Comparison of ENCODE assay signal across 19 cellular contexts in genomic region chr17:66422181-66422580, GRCh38.
DNase-seq lines count a peak whose midpoint lies in the region; ATAC-seq, FAIRE-seq and TF ChIP-seq lines count a peak whose summit lies in the region.
"Had no signal": no experiment of that assay in that cellular context is flagged by ENCODE, and none has a peak within 500 bp of the region (broad histone marks: within the 10 kb centered on the region; RNA-seq: fewer than 3 reads in every experiment).

No MANE protein-coding gene starts in this region.

- DNase-seq in EH (ENCODE audit: low read depth): peak; percentile 66
- DNase-seq in NCI-H226: peak; percentile 34
- DNase-seq in astrocyte (ENCODE audit: low read depth): peak; percentile 66
- DNase-seq in osteoblast (ENCODE audit: insufficient read length, low spot score, missing footprints): no peak
- no peak for DNase-seq in left lobe of liver (ENCODE audit: low spot score)
- DNase-seq: activated CD4-positive, CD25-positive, alpha-beta regulatory T cell; activated naive CD4-positive, alpha-beta T cell treated with anti-CD3 and anti-CD28 coated beads for 36 hours; DMS79 treated with DMSO at 0.1 percent for 48 hours; effector memory CD4-positive, alpha-beta T cell; left colon; NCI-H1048; pancreas; upper lobe of left lung had no signal

- no peak overlapping the region for H3K4me3 Mint-ChIP-seq in astrocyte (ENCODE audit: unreplicated experiment)
- H3K4me3 Mint-ChIP-seq: activated naive CD4-positive, alpha-beta T cell treated with anti-CD3 and anti-CD28 coated beads for 36 hours; CD14-positive monocyte had no signal

- peaks cover 4% of the 10 kb centered on the region for H3K36me3 Mint-ChIP-seq in astrocyte (ENCODE audit: low read depth, unreplicated experiment)

- H3K4me2 ChIP-seq in astrocyte (ENCODE audit: low read length) (peak overlapping the region; percentile 65), osteoblast (ENCODE audit: insufficient read depth, low read length) (peak overlapping the region; percentile 23)

- H2AFZ ChIP-seq in astrocyte (ENCODE audit: low read depth, low read length): no peak overlapping the region
- no peak overlapping the region for H2AFZ ChIP-seq in osteoblast (ENCODE audit: low read length)

- H3K36me3 ChIP-seq in astrocyte (ENCODE audit: insufficient read depth, low read length): no peaks in the 10 kb centered on the region
- no peaks in the 10 kb centered on the region for H3K36me3 ChIP-seq in osteoblast (ENCODE audit: insufficient read depth, low read length)
- H3K36me3 ChIP-seq: pancreas, upper lobe of left lung had no signal

- TF ChIP-seq CTCF in astrocyte (IDR thresholded peaks at IDR 0.05; ENCODE audit: insufficient read depth, low read depth, low read length): no peak
- no peak for TF ChIP-seq CTCF in osteoblast (IDR thresholded peaks at IDR 0.05; ENCODE audit: extremely low read depth, low read depth, low read length)

- H3K4me3 ChIP-seq in astrocyte (ENCODE audit: insufficient read depth, low read depth, low read length): no peak overlapping the region
- H3K4me3 ChIP-seq in osteoblast (ENCODE audit: insufficient read depth, low read length): no peak overlapping the region
- H3K4me3 ChIP-seq: K562, pancreas, skin epidermis, upper lobe of left lung had no signal

- H3K79me2 ChIP-seq in astrocyte (ENCODE audit: insufficient read depth, low read length) (peaks cover 60% of the 10 kb centered on the region), osteoblast (ENCODE audit: insufficient read depth, low read length) (peaks cover 77% of the 10 kb centered on the region)

- peaks cover 36% of the 10 kb centered on the region for H3K4me1 Mint-ChIP-seq in astrocyte (ENCODE audit: low read depth, unreplicated experiment)

- H3K9me3 ChIP-seq in astrocyte (ENCODE audit: insufficient read depth, low read depth, low read length) (no peaks in the 10 kb centered on the region), osteoblast (ENCODE audit: low read depth, low read length) (no peaks in the 10 kb centered on the region)
- H3K9me3 ChIP-seq: pancreas, upper lobe of left lung had no signal

- ATAC-seq in left lobe of liver (no peak), GM19463 (IDR thresholded peaks at IDR 0.05; ENCODE audit: unreplicated experiment) (no peak), GM21723 (IDR thresholded peaks at IDR 0.05; ENCODE audit: unreplicated experiment) (no peak), HG03378 (IDR thresholded peaks at IDR 0.05; ENCODE audit: unreplicated experiment) (no peak)
- ATAC-seq: K562, left colon had no signal

- peak overlapping the region; percentile 60 for H3K27ac Mint-ChIP-seq in astrocyte (ENCODE audit: unreplicated experiment)
- H3K27ac Mint-ChIP-seq: activated naive CD4-positive, alpha-beta T cell treated with anti-CD3 and anti-CD28 coated beads for 36 hours had no signal

- no peak for FAIRE-seq in astrocyte (lab: Jason Lieb, UNC)
- FAIRE-seq: K562, pancreas had no signal

- peaks cover 16% of the 10 kb centered on the region for H3K4me1 ChIP-seq in astrocyte (ENCODE audit: insufficient read depth, low read length)
- H3K4me1 ChIP-seq in osteoblast (ENCODE audit: insufficient read depth, low read length): peaks cover 31% of the 10 kb centered on the region
- H3K4me1 ChIP-seq: pancreas, upper lobe of left lung had no signal

- H3K9ac ChIP-seq in astrocyte (ENCODE audit: low read length): peak overlapping the region; percentile 36

- H3K27me3 ChIP-seq in astrocyte (ENCODE audit: insufficient read depth, low read length): no peaks in the 10 kb centered on the region
- H3K27me3 ChIP-seq in osteoblast (ENCODE audit: insufficient read depth, low read length): no peaks in the 10 kb centered on the region
- H3K27me3 ChIP-seq: pancreas, upper lobe of left lung had no signal

- H3K27me3 Mint-ChIP-seq in astrocyte (ENCODE audit: low read depth, unreplicated experiment): no peaks in the 10 kb centered on the region

- no peaks in the 10 kb centered on the region for H3K9me3 Mint-ChIP-seq in astrocyte (ENCODE audit: unreplicated experiment)
- H3K9me3 Mint-ChIP-seq: activated naive CD4-positive, alpha-beta T cell treated with anti-CD3 and anti-CD28 coated beads for 36 hours had no signal

- H4K20me1 ChIP-seq in astrocyte (ENCODE audit: insufficient read depth, low read length): peaks cover 27% of the 10 kb centered on the region
- peaks cover 10% of the 10 kb centered on the region for H4K20me1 ChIP-seq in osteoblast (ENCODE audit: insufficient read depth, low read length)

- H3K27ac ChIP-seq in astrocyte (ENCODE audit: low read depth, low read length) (peak overlapping the region; percentile 64), osteoblast (ENCODE audit: low read depth, low read length) (peak overlapping the region; percentile 82)
- H3K27ac ChIP-seq: pancreas, skin epidermis, upper lobe of left lung had no signal

Comparison
In these comparisons a context has a peak if more than half of its experiments do, and no peak if none do; other contexts are left out.
1. DNase-seq: peak in EH (single experiment), NCI-H226 (single experiment) and astrocyte (single experiment); none in osteoblast (single experiment) and left lobe of liver (single experiment).